Comparison of ENCODE assay signal across 18 cellular contexts in the genomic region with DNA sequence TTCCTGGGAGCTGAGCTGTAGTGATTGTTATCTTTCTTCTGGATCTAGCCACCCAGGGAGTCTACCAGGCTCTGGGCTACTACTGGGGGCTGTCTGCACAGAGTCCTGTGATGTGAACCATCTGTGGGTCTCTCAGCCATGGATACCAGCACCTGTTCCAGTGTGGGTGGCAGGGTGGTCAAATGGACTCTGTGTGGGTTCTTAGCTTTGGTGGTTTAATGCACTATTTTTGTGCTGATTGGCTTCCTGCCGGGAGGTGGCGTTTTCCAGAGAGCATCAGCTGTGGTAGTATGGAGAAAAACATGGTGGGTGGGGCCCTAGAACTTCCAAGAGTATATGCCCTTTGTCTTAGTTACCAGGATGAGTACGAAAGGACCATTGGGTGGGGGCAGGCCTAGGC.
DNase-seq lines count a peak whose midpoint lies in the region; ATAC-seq, FAIRE-seq and TF ChIP-seq lines count a peak whose summit lies in the region.
"Had no signal": no experiment of that assay in that cellular context is flagged by ENCODE, and none has a peak within 500 bp of the region (broad histone marks: within the 10 kb centered on the region; RNA-seq: fewer than 3 reads in every experiment).

No MANE protein-coding gene starts in this region.

- H3K79me2 ChIP-seq in H1 (ENCODE audit: control insufficient read depth in 1 of 2, insufficient read depth in 2 of 2, low read length in 2 of 2): no peaks in the 10 kb centered on the region
- H3K79me2 ChIP-seq in osteoblast (ENCODE audit: insufficient read depth, low read length): no peaks in the 10 kb centered on the region

- 78% methylated on average over 3 of the region's 3 CpGs; no CpG with 5 or more reads in 1 of the 2 experiments for WGBS in H1 (ENCODE audit: extremely low coverage in 1 of 2, insufficient coverage in 1 of 2, insufficient read length in 1 of 2, insufficient replicate concordance in 2 of 2, low coverage in 1 of 2, low lambda C conversion rate in 2 of 2, missing lambda C conversion rate in 1 of 2), 2 experiments

- H4K20me1 ChIP-seq in H1 (replicated peaks in 1 of 2; ENCODE audit: control insufficient read depth in 1 of 2, insufficient read depth in 2 of 2, low read length in 2 of 2) (no peaks in the 10 kb centered on the region), osteoblast (ENCODE audit: insufficient read depth, low read length) (no peaks in the 10 kb centered on the region)
- H4K20me1 ChIP-seq: BLaER1 had no signal

- no peak overlapping the region for H2AFZ ChIP-seq in H1 (ENCODE audit: low read length)
- peak overlapping the region; percentile 15 for H2AFZ ChIP-seq in osteoblast (ENCODE audit: low read length)
- H2AFZ ChIP-seq: GM23248 had no signal

- POLR2A ChIA-PET in H1 (lab: Charles Lee; ENCODE audit: partially characterized antibody): no interaction called here

- no peak overlapping the region for H4K91ac ChIP-seq in H1 (replicated peaks; ENCODE audit: insufficient read length, low read length)

- H3K23ac ChIP-seq in H1 (ENCODE audit: insufficient read length): no peak overlapping the region

- peak; percentile 16 for DNase-seq in H4 (ENCODE audit: low spot score)
- DNase-seq in M059J (ENCODE audit: low read depth): peak; percentile 27
- no peak for DNase-seq in H1 (ENCODE audit: low read depth in 1 of 2, low spot score in 2 of 2)
- DNase-seq in osteoblast (ENCODE audit: insufficient read length, low spot score, missing footprints): no peak
- no peak for DNase-seq in cerebellum (ENCODE audit: low spot score)
- DNase-seq in activated CD4-positive, alpha-beta T cell treated with anti-CD3 and anti-CD28 coated beads for 48 hours: no peak
- DNase-seq: 8988T; AML-193; Caco-2; CD8-positive, alpha-beta memory T cell; DMS53; GF-D8; GM23248; H9 had no signal

- no peak overlapping the region for H3K14ac ChIP-seq in H1 (ENCODE audit: insufficient read length)

- H2BK5ac ChIP-seq in H1 (ENCODE audit: low read depth, low read length): no peak overlapping the region; the same call in 1 of the 2 replicates

- CTCF ChIA-PET in H1 (lab: Charles Lee; ENCODE audit: partially characterized antibody): interaction anchor here (0.9 to 2.0 kb wide), 3 partner anchors 9 to 285 kb away, joined by 3 to 5 read pairs (median 4); no protein-coding TSS in a partner anchor

- H3K4me1 ChIP-seq in H1 (replicated peaks in 1 of 4; ENCODE audit: control insufficient read depth in 3 of 4, insufficient read depth in 4 of 4, low read length in 3 of 4) (peaks cover 0 to 3% (median 0%) of the 10 kb centered on the region in 4 experiments; a peak in 2 of 7 replicates), osteoblast (ENCODE audit: insufficient read depth, low read length) (peaks cover 41% of the 10 kb centered on the region)
- H3K4me1 ChIP-seq: Caco-2 had no signal

- no peak for TF ChIP-seq POLR2A in H1 (IDR thresholded peaks at IDR 0.05; ENCODE audit: control extremely low read depth in 1 of 2, low read depth in 2 of 2, low read length in 2 of 2)

- H3K4ac ChIP-seq in H1 (replicated peaks; ENCODE audit: insufficient read length, low read depth, low read length): no peak overlapping the region

- H3K23me2 ChIP-seq in H1 (ENCODE audit: low read depth, low read length): no peaks in the 10 kb centered on the region

- H3K56ac ChIP-seq in H1 (replicated peaks; ENCODE audit: insufficient read length, low read depth, low read length): no peak overlapping the region

- H3K27me3 ChIP-seq in H1 (replicated peaks in 1 of 4; ENCODE audit: control insufficient read depth in 3 of 4, extremely low read depth in 1 of 4, insufficient read depth in 3 of 4, low read length in 3 of 4) (peaks cover 0 to 6% (median 2%) of the 10 kb centered on the region in 4 experiments; a peak in 3 of 7 replicates), osteoblast (ENCODE audit: insufficient read depth, low read length) (no peaks in the 10 kb centered on the region)
- H3K27me3 ChIP-seq: BLaER1 had no signal

- H3K9ac ChIP-seq in H1 (replicated peaks in 1 of 4; ENCODE audit: extremely low read depth in 1 of 4, low read depth in 3 of 4, low read length in 3 of 4): no peak overlapping the region
- H3K9ac ChIP-seq: BLaER1, GM23248 had no signal

- H3K36me3 ChIP-seq in H1 (ENCODE audit: control insufficient read depth in 2 of 4, insufficient read depth in 4 of 4, low read length in 3 of 4) (no peaks in the 10 kb centered on the region), osteoblast (ENCODE audit: insufficient read depth, low read length) (no peaks in the 10 kb centered on the region)
- H3K36me3 ChIP-seq: BLaER1 had no signal

- H3K27ac ChIP-seq in H1 (ENCODE audit: low read depth, low read length) (no peak overlapping the region), osteoblast (ENCODE audit: low read depth, low read length) (no peak overlapping the region)
- H3K27ac ChIP-seq: BLaER1, GM23248 had no signal

- no peak overlapping the region for H2BK20ac ChIP-seq in H1 (ENCODE audit: low read length)

- H3K18ac ChIP-seq in H1 (ENCODE audit: extremely low read depth, low read length): no peak overlapping the region

- no peak for TF ChIP-seq RAD21 in H1 (IDR thresholded peaks at IDR 0.05 in 1 of 2, conservative IDR thresholded peaks at IDR 0.05 in 1 of 2; ENCODE audit: low read depth in 2 of 2, low read length in 2 of 2)

- no peak overlapping the region for H2BK120ac ChIP-seq in H1 (replicated peaks; ENCODE audit: low read depth, low read length)

- no peak overlapping the region for H4K5ac ChIP-seq in H1 (ENCODE audit: insufficient read length, low read depth, low read length)

- H3K4me2 ChIP-seq in H1 (ENCODE audit: insufficient read depth in 1 of 2, low read depth in 2 of 2, low read length in 2 of 2) (no peak overlapping the region), osteoblast (ENCODE audit: insufficient read depth, low read length) (no peak overlapping the region)
- H3K4me2 ChIP-seq: BLaER1 had no signal

- TF ChIP-seq CTCF in H1 (IDR thresholded peaks at IDR 0.05; ENCODE audit: control extremely low read depth in 1 of 3, insufficient read depth in 1 of 3, low read depth in 1 of 3, low read length in 3 of 3): no peak
- TF ChIP-seq CTCF in osteoblast (IDR thresholded peaks at IDR 0.05; ENCODE audit: extremely low read depth, low read depth, low read length): no peak

- H3K79me1 ChIP-seq in H1 (ENCODE audit: low read depth, low read length): no peaks in the 10 kb centered on the region

- H2BK12ac ChIP-seq in H1 (ENCODE audit: low read depth, low read length): no peak overlapping the region

- H3K9me3 ChIP-seq in H1 (ENCODE audit: insufficient read depth in 2 of 2, low read depth in 1 of 2, low read length in 1 of 2): no peaks in the 10 kb centered on the region
- no peaks in the 10 kb centered on the region for H3K9me3 ChIP-seq in osteoblast (ENCODE audit: low read depth, low read length)
- H3K9me3 ChIP-seq: Caco-2 had no signal

- no peak overlapping the region for H3K4me3 ChIP-seq in H1 (ENCODE audit: extremely low read depth in 1 of 4, insufficient read depth in 2 of 4, low read depth in 3 of 4, low read length in 4 of 4)
- no peak overlapping the region for H3K4me3 ChIP-seq in osteoblast (ENCODE audit: insufficient read depth, low read length)
- H3K4me3 ChIP-seq: BLaER1, GM23248 had no signal

- H2BK15ac ChIP-seq in H1 (ENCODE audit: low read length): no peak overlapping the region

- TF ChIP-seq EP300 in H1 (IDR thresholded peaks at IDR 0.05; ENCODE audit: borderline replicate concordance in 1 of 2, low read depth in 2 of 2, low read length in 2 of 2): no peak

- no peak for ATAC-seq in HG02970 (IDR thresholded peaks at IDR 0.05; ENCODE audit: low FRiP score, unreplicated experiment)
- ATAC-seq: HepG2 had no signal

- no peak overlapping the region for H2AK5ac ChIP-seq in H1 (ENCODE audit: low read depth, low read length)

- FAIRE-seq in H1 (lab: Jason Lieb, UNC): no peak
- FAIRE-seq: HepG2, HTR-8/SVneo had no signal

- H4K8ac ChIP-seq in H1 (ENCODE audit: extremely low read depth, insufficient read depth, low read length): peak overlapping the region; percentile 31; the same call in 1 of the 2 replicates

TF ChIP-seq in H1, 55 proteins besides CTCF, POLR2A, EP300 and RAD21:
- no peak for TF ChIP-seq KDM5A (IDR thresholded peaks at IDR 0.05; ENCODE audit: low read length)
- no peak for TF ChIP-seq HDAC2 (IDR thresholded peaks at IDR 0.05; ENCODE audit: borderline replicate concordance in 1 of 2, low read depth in 2 of 2, low read length in 2 of 2)
- TF ChIP-seq MAFK (IDR thresholded peaks at IDR 0.05; ENCODE audit: low read depth, low read length): no peak
- no peak for TF ChIP-seq HDAC6 (IDR thresholded peaks at IDR 0.05; ENCODE audit: low read depth, low read length)
- TF ChIP-seq, protein P1, sequence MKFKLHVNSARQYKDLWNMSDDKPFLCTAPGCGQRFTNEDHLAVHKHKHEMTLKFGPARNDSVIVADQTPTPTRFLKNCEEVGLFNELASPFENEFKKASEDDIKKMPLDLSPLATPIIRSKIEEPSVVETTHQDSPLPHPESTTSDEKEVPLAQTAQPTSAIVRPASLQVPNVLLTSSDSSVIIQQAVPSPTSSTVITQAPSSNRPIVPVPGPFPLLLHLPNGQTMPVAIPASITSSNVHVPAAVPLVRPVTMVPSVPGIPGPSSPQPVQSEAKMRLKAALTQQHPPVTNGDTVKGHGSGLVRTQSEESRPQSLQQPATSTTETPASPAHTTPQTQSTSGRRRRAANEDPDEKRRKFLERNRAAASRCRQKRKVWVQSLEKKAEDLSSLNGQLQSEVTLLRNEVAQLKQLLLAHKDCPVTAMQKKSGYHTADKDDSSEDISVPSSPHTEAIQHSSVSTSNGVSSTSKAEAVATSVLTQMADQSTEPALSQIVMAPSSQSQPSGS (IDR thresholded peaks at IDR 0.05; ENCODE audit: low read length): no peak
- TF ChIP-seq, protein P2, sequence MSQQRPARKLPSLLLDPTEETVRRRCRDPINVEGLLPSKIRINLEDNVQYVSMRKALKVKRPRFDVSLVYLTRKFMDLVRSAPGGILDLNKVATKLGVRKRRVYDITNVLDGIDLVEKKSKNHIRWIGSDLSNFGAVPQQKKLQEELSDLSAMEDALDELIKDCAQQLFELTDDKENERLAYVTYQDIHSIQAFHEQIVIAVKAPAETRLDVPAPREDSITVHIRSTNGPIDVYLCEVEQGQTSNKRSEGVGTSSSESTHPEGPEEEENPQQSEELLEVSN (IDR thresholded peaks at IDR 0.05): no peak
- TF ChIP-seq ZNF274 (IDR thresholded peaks at IDR 0.05; ENCODE audit: borderline replicate concordance, extremely low read depth, low read length): no peak
- no peak for TF ChIP-seq CTBP2 (IDR thresholded peaks at IDR 0.05; ENCODE audit: borderline replicate concordance, insufficient read depth, insufficient read length, low read length)
- TF ChIP-seq TCF12 (IDR thresholded peaks at IDR 0.05; ENCODE audit: low read depth, low read length): no peak
- no peak for TF ChIP-seq SUZ12 (IDR thresholded peaks at IDR 0.05; ENCODE audit: low read length)
- no peak for TF ChIP-seq KDM1A (IDR thresholded peaks at IDR 0.05; ENCODE audit: borderline replicate concordance, low read length)
- TF ChIP-seq, protein P3, sequence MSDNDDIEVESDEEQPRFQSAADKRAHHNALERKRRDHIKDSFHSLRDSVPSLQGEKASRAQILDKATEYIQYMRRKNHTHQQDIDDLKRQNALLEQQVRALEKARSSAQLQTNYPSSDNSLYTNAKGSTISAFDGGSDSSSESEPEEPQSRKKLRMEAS (IDR thresholded peaks at IDR 0.05): no peak

Comparison
In these comparisons a context has a peak if more than half of its experiments do, and no peak if none do; other contexts are left out.
1. DNase-seq: peak in H4 (single experiment) and M059J (single experiment); none in H1 (0 of 2), osteoblast (single experiment), cerebellum (single experiment) and activated CD4-positive, alpha-beta T cell treated with anti-CD3 and anti-CD28 coated beads for 48 hours (single experiment).